ENCODE assay signal across 16 cellular contexts in the genomic region with DNA sequence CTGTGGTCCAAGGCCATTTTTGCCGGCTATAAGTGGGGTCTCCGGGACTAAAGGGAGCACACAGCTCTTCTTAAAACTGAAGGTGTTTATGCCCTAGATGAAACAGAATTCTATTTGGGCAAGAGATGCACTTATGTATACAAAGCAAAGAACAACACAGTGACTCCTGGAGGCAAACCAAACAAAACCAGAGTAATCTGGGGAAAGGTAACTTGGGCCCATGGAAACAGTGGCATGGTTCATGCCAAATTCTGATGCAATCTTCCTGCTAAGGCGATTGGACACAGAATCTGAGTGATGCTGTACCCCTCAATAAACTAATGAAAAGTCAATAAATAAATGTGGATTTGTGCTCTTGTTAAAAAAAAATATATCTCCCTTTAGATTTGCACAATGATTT. TPM values are rescaled to one million over a fixed set of nuclear protein-coding genes. Genes with fewer than 3 reads are reported as not detected.
DNase-seq lines count a peak whose midpoint lies in the region; TF ChIP-seq lines count a peak whose summit lies in the region.
"Had no signal": no experiment of that assay in that cellular context is flagged by ENCODE, and none has a peak within 500 bp of the region (broad histone marks: within the 10 kb centered on the region; RNA-seq: fewer than 3 reads in every experiment).

No MANE protein-coding gene starts in this region.

- H3K27me3 ChIP-seq in prostate gland (replicated peaks; ENCODE audit: insufficient read depth) (no peaks in the 10 kb centered on the region), spleen (replicated peaks in 1 of 7) (peaks cover 0 to 7% (median 0%) of the 10 kb centered on the region in 7 donors)
- H3K27me3 ChIP-seq: BLaER1 had no signal

- TF ChIP-seq POLR2A in prostate gland (IDR thresholded peaks at IDR 0.05) (no peak), spleen (IDR thresholded peaks at IDR 0.05) (no peak)

- 66% methylated on average over 3 of the region's 3 CpGs for WGBS in prostate gland
- 75 to 93% (median 80%) methylated on average over 3 of the region's 3 CpGs for WGBS in spleen, 5 donors

- H3K9me3 ChIP-seq in prostate gland, result no peaks in the 10 kb centered on the region
- peaks cover 0 to 6% (median 0%) of the 10 kb centered on the region in 8 donors for H3K9me3 ChIP-seq in spleen
- H3K9me3 ChIP-seq: BLaER1, Caco-2 had no signal

- H3K4me1 ChIP-seq in prostate gland (replicated peaks), result no peaks in the 10 kb centered on the region
- no peaks in the 10 kb centered on the region for H3K4me1 ChIP-seq in spleen
- H3K4me1 ChIP-seq: BLaER1, Caco-2 had no signal

- H3K36me3 ChIP-seq in prostate gland, result no peaks in the 10 kb centered on the region
- H3K36me3 ChIP-seq in spleen, result no peaks in the 10 kb centered on the region
- H3K36me3 ChIP-seq: BLaER1 had no signal

- intact Hi-C loops in prostate gland (cut with DNase I) (no loop called here), spleen (cut with DNase I; ENCODE audit: low total_unique reads) (no loop called here)

- H3K4me3 ChIP-seq in LNCaP clone FGC (ENCODE audit: low read depth, low read length) (no peak overlapping the region), fibroblast of mammary gland (ENCODE audit: control insufficient read depth, low read depth, low read length) (no peak overlapping the region), prostate gland (no peak overlapping the region), spleen (no peak overlapping the region)
- H3K4me3 ChIP-seq: BLaER1 had no signal

- no peak for TF ChIP-seq CTCF in LNCaP clone FGC (IDR thresholded peaks at IDR 0.05; ENCODE audit: control insufficient read depth, extremely low read depth, insufficient read depth)
- TF ChIP-seq CTCF in fibroblast of mammary gland (conservative IDR thresholded peaks at IDR 0.05; ENCODE audit: control insufficient read depth, insufficient read depth, low read depth, low read length), result no peak
- no peak for TF ChIP-seq CTCF in prostate gland (IDR thresholded peaks at IDR 0.05)
- no peak for TF ChIP-seq CTCF in spleen (IDR thresholded peaks at IDR 0.05 in 8 of 11, conservative IDR thresholded peaks at IDR 0.05 in 3 of 11)

- DNase-seq in NCI-H2107 treated with DMSO at 0.1 percent for 48 hours (lab: John Stamatoyannopoulos, UW; ENCODE audit: unreplicated experiment) (peak; percentile 65), NCI-H2107 (lab: John Stamatoyannopoulos, UW) (no peak), LNCaP clone FGC (ENCODE audit: low read depth) (peak; percentile 89), fibroblast of mammary gland (ENCODE audit: low read depth) (peak; percentile 38), prostate gland (ENCODE audit: low spot score) (peak; percentile 36), NCI-H748 treated with DMSO at 0.1 percent for 48 hours (lab: John Stamatoyannopoulos, UW) (no peak), ureter (ENCODE audit: low spot score) (no peak), spleen (no peak)
- DNase-seq: Caco-2; CD8-positive, alpha-beta memory T cell; DND-41; GDM1 had no signal

- H3K27ac ChIP-seq in prostate gland (peak overlapping the region; percentile 56 to 59), spleen (no peak overlapping the region)
- H3K27ac ChIP-seq: 22Rv1, BLaER1, HL-60 had no signal

RNA-seq across cellular contexts. Expression of gene SHISA9, which starts 20.2 kb away (rescaled TPM):
- total RNA-seq in prostate gland, result 10 to 100 TPM; 20.5 to 24.0 TPM
- total RNA-seq in ureter, result 0.52 TPM
- total RNA-seq in spleen, result under 1 TPM in 4 of 7 donors, not detected in 3; 0.05 to 0.17 (median 0.07) TPM
- polyA plus RNA-seq in spleen, result under 1 TPM in 2 of 3 donors, not detected in 1; 0.02 to 0.03 TPM
- total RNA-seq: A673 had no signal
- polyA plus RNA-seq: CD8-positive, alpha-beta memory T cell had no signal

Comparison
In these comparisons a context has a peak if more than half of its experiments do, and no peak if none do; other contexts are left out.
1. DNase-seq: peak in NCI-H2107 treated with DMSO at 0.1 percent for 48 hours (single experiment), LNCaP clone FGC (single experiment), fibroblast of mammary gland (single experiment) and prostate gland (single experiment); none in NCI-H2107 (single experiment), NCI-H748 treated with DMSO at 0.1 percent for 48 hours (single experiment), ureter (single experiment) and spleen (single experiment).
2. H3K27ac ChIP-seq: peak in prostate gland (2 of 2); none in spleen (0 of 8).
3. RNA of gene SHISA9, which starts 20.2 kb away (total RNA-seq): 20.5 to 24.0 TPM in prostate gland; 0.52 TPM in ureter (single experiment) and 0.05 to 0.17 TPM in spleen; every median in the first group is over 10 times any median in the second.